8 cellular contexts compared by ENCODE assay signal in genomic region chr16:31202402-31203385, GRCh38. TPM values are rescaled to one million over a fixed set of nuclear protein-coding genes. Genes with fewer than 3 reads are reported as not detected.
DNase-seq lines count a peak whose midpoint lies in the region; ATAC-seq and TF ChIP-seq lines count a peak whose summit lies in the region.

TSS of gene PYCARD (minus strand) at chr16:31202760. CDS start at chr16:31202690, 70 bp downstream.

- intact Hi-C loops in dorsolateral prefrontal cortex (cut with DNase I) = no loop called here
- intact Hi-C loops in lower lobe of right lung (cut with DNase I) = no loop called here

- no peak for TF ChIP-seq CTCF in dorsolateral prefrontal cortex (IDR thresholded peaks at IDR 0.05 in 54 of 56, conservative IDR thresholded peaks at IDR 0.05 in 2 of 56; ENCODE audit: low read depth in 1 of 56, partially characterized antibody in 56 of 56)
- no peak for TF ChIP-seq CTCF in lower lobe of right lung (IDR thresholded peaks at IDR 0.05)
- TF ChIP-seq CTCF in thoracic aorta (IDR thresholded peaks at IDR 0.05) = no peak

- H3K27me3 ChIP-seq in SJSA1 (replicated peaks) (peaks cover 21% of the 10 kb centered on the region), dorsolateral prefrontal cortex (no peaks in the 10 kb centered on the region), lower lobe of right lung (ENCODE audit: low read depth) (peaks cover 2% of the 10 kb centered on the region), thoracic aorta (replicated peaks; ENCODE audit: insufficient read depth) (no peaks in the 10 kb centered on the region)

- no peak within 1 kb of the TSS for H3K27ac ChIP-seq in SJSA1
- peak within 1 kb of the TSS in 24 of 59 donors; percentile 6 to 71 (median 38) for H3K27ac ChIP-seq in dorsolateral prefrontal cortex
- H3K27ac ChIP-seq in lower lobe of right lung = peak within 1 kb of the TSS; percentile 88
- peak within 1 kb of the TSS in 1 of 2 donors; percentile 16 for H3K27ac ChIP-seq in thoracic aorta

- ATAC-seq in HG02852 (IDR thresholded peaks at IDR 0.05; ENCODE audit: unreplicated experiment) = peak; percentile 36
- peak; percentile 85 to 88 for ATAC-seq in lower lobe of right lung
- peak; percentile 12 for ATAC-seq in thoracic aorta (ENCODE audit: insufficient number of reproducible peaks, low FRiP score, low read depth)

- DNase-seq in DMS53 (lab: John Stamatoyannopoulos, UW) (peak; percentile 58), DMS53 treated with DMSO at 0.1 percent for 48 hours (lab: John Stamatoyannopoulos, UW; ENCODE audit: unreplicated experiment) (no peak), SJSA1 (ENCODE audit: low read depth in 1 of 2, low spot score in 2 of 2) (peak in 1 of 2 experiments; percentile 32), dorsolateral prefrontal cortex (peak in 2 of 10 donors; percentile 49 to 59), lower lobe of right lung (peak; percentile 89), thoracic aorta (ENCODE audit: low spot score) (no peak), NCI-H1417 (lab: John Stamatoyannopoulos, UW) (no peak)

- peak within 1 kb of the TSS; percentile 45 for H3K4me3 ChIP-seq in SJSA1
- peak within 1 kb of the TSS; percentile 31 to 77 (median 60) for H3K4me3 ChIP-seq in dorsolateral prefrontal cortex
- peak within 1 kb of the TSS; percentile 99 for H3K4me3 ChIP-seq in lower lobe of right lung
- H3K4me3 ChIP-seq in thoracic aorta = peak within 1 kb of the TSS; percentile 74

- H3K36me3 ChIP-seq in SJSA1 = peaks cover 22% of the 10 kb centered on the region
- H3K36me3 ChIP-seq in lower lobe of right lung = peaks cover 27% of the 10 kb centered on the region
- no peaks in the 10 kb centered on the region for H3K36me3 ChIP-seq in thoracic aorta

- peaks cover 16% of the 10 kb centered on the region for H3K4me1 ChIP-seq in SJSA1 (replicated peaks)
- H3K4me1 ChIP-seq in lower lobe of right lung = peaks cover 31% of the 10 kb centered on the region
- peaks cover 0 to 26% of the 10 kb centered on the region in 2 donors for H3K4me1 ChIP-seq in thoracic aorta (ENCODE audit: control insufficient read depth in 1 of 2, low read depth in 2 of 2)

- H3K9me3 ChIP-seq in SJSA1 (replicated peaks) (no peaks in the 10 kb centered on the region; the same call in 1 of the 2 replicates), lower lobe of right lung (no peaks in the 10 kb centered on the region), thoracic aorta (no peaks in the 10 kb centered on the region)

RNA-seq across cellular contexts. Expression of gene PYCARD, which starts in this region (rescaled TPM):
- 15.4 and 21.6 TPM in 2 replicates for total RNA-seq in SJSA1 (2014; rRNA removed; shearing (Covaris generic))
- total RNA-seq in dorsolateral prefrontal cortex (10 to 100 TPM in 6 of 120 experiments, 1 to 10 TPM in 114; 1.0 to 16.3 (median 4.4) TPM), lower lobe of right lung (82.0 TPM), thoracic aorta (10 to 100 TPM; 19.2 to 23.0 TPM)

Comparison
In these comparisons a context has a peak if more than half of its experiments do, and no peak if none do; other contexts are left out.
1. DNase-seq: peak in DMS53 (single experiment) and lower lobe of right lung (single experiment); none in DMS53 treated with DMSO at 0.1 percent for 48 hours (single experiment), thoracic aorta (single experiment) and NCI-H1417 (0 of 3).
2. ATAC-seq: peak in every context shown above with its lines; median percentile 86 in lower lobe of right lung; 36 in HG02852; 12 in thoracic aorta.
3. H3K4me3 ChIP-seq: peak in every context shown above with its lines; median percentile 99 in lower lobe of right lung; 74 in thoracic aorta; 60 in dorsolateral prefrontal cortex; 45 in SJSA1.